ENCODE assay signal across 27 cellular contexts in the genomic region with DNA sequence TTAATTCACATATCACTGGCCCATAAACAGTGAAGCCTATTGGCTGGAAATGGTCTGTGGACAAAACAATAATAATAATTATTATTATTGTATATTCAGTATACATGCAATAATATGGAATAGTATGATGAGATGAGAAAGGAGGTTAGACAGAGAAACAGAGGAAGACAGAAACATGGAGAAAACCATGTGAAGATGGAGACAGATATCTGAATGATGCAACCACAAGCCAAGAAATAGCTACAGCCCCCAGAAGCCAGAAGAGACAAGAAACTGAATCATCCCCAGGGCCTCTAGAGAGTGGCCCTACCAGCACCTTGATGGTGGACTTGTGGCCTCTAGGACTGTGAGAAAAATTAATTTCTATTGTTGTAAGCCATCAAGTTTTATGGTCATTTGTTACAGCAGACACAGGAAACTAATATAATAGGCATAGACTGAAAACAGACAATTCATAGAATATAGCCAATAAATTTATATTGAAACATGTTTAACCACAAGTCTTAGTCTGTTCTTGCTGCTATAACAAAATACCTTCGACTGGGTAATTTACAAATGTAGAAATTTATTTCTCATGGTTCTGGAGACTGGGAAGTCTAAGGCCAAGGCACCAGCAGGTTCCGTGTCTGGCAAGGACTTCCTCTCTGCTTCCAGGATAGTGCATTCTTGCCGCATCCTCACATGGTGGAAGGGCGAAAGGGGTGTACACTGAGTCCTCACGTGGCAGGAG.
"Had no signal": no experiment of that assay in that cellular context is flagged by ENCODE, and none has a peak within 500 bp of the region (broad histone marks: within the 10 kb centered on the region; RNA-seq: fewer than 3 reads in every experiment).

No MANE protein-coding gene starts in this region.

- H3K4me3 ChIP-seq: stomach, suprapubic skin, testis, thoracic aorta, thyroid gland, tibial artery, tibial nerve, transverse colon, upper lobe of left lung, upper lobe of right lung, uterus, vagina had no signal

- H3K27me3 ChIP-seq: suprapubic skin, testis, thyroid gland, tibial nerve, transverse colon, upper lobe of left lung, upper lobe of right lung, uterus, vagina had no signal

- H3K36me3 ChIP-seq: stomach, suprapubic skin, thoracic aorta, thyroid gland, tibial artery, tibial nerve, transverse colon, upper lobe of left lung, upper lobe of right lung, uterus, vagina had no signal

- DNase-seq: stimulated activated CD4-positive, alpha-beta T cell treated with anti-CD3 and anti-CD28 coated beads, Interleukin-2, amount 100 ng/mL, for 48 hours; stimulated activated CD4-positive, alpha-beta T cell treated with anti-CD3 and anti-CD28 coated beads, Interleukin-4, amount 100 ng/mL, for 1 hour; stimulated activated CD4-positive, alpha-beta T cell treated with anti-CD3 and anti-CD28 coated beads, Interleukin-4, amount 100 ng/mL, for 24 hours; stimulated activated CD4-positive, alpha-beta T cell treated with anti-CD3 and anti-CD28 coated beads, Interleukin-4, amount 100 ng/mL, for 4 hours; stimulated activated CD8-positive, alpha-beta memory T cell treated with anti-CD3 and anti-CD28 coated beads, Interleukin-4, amount 100 ng/mL, for 48 hours; stimulated activated naive B cell treated with anti-CD40 and anti-IgM and Interleukin-4, amounts not matched to agents 10 μg/mL and 1 μg/mL and 100 μg/mL, for 72 hours; stimulated activated naive CD4-positive, alpha-beta T cell; stimulated activated naive CD4-positive, alpha-beta T cell treated with Interleukin-2 at 50 U/mL for 16 hours; stimulated activated naive CD8-positive, alpha-beta T cell treated with anti-CD3 and anti-CD28 coated beads, Interleukin-15, amount 100 ng/mL, for 72 hours; stimulated activated naive CD8-positive, alpha-beta T cell treated with anti-CD3 and anti-CD28 coated beads, Interleukin-15, Interleukin-2, amounts not matched to agents 100 U/mL and 50 U/mL, for 24 hours; stomach; substantia nigra; testis; thyroid gland; tibial artery; transverse colon; trophoblast cell; upper lobe of left lung; upper lobe of right lung; uterus had no signal

- FAIRE-seq: urothelium cell line had no signal

- ATAC-seq: stimulated activated effector memory CD8-positive, alpha-beta T cell treated with anti-CD3 and anti-CD28 coated beads, Interleukin-12 subunit alpha, Interleukin-12 subunit beta, amount 100 ng/mL, for 72 hours; stimulated activated memory B cell treated with anti-CD40 and anti-IgM and Interleukin-4, amounts not matched to agents 10 μg/mL and 1 μg/mL and 100 μg/mL, for 72 hours; stimulated activated naive B cell treated with anti-CD40 and anti-IgM and Interleukin-4, amounts not matched to agents 10 μg/mL and 1 μg/mL and 100 μg/mL, for 72 hours; stimulated activated naive CD8-positive, alpha-beta T cell treated with anti-CD3 and anti-CD28 coated beads, Interleukin-15, amount 100 ng/mL, for 72 hours; stimulated activated naive CD8-positive, alpha-beta T cell treated with anti-CD3 and anti-CD28 coated beads, Interleukin-15, Interleukin-2, amounts not matched to agents 100 U/mL and 50 U/mL, for 24 hours; upper lobe of right lung had no signal

- H3K9me3 ChIP-seq: stomach, suprapubic skin, testis, thoracic aorta, thyroid gland, tibial artery, tibial nerve, transverse colon, upper lobe of left lung, upper lobe of right lung, uterus, vagina had no signal

- H3K4me1 ChIP-seq: stomach, suprapubic skin, testis, thyroid gland, tibial artery, tibial nerve, transverse colon, upper lobe of left lung, upper lobe of right lung, uterus, vagina had no signal

- H3K27ac ChIP-seq: stomach, suprapubic skin, testis, thoracic aorta, thyroid gland, tibial artery, tibial nerve, transverse colon, upper lobe of left lung, upper lobe of right lung, uterus, vagina had no signal
